Comparison of ENCODE assay signal across 1 cellular context in the genomic region with DNA sequence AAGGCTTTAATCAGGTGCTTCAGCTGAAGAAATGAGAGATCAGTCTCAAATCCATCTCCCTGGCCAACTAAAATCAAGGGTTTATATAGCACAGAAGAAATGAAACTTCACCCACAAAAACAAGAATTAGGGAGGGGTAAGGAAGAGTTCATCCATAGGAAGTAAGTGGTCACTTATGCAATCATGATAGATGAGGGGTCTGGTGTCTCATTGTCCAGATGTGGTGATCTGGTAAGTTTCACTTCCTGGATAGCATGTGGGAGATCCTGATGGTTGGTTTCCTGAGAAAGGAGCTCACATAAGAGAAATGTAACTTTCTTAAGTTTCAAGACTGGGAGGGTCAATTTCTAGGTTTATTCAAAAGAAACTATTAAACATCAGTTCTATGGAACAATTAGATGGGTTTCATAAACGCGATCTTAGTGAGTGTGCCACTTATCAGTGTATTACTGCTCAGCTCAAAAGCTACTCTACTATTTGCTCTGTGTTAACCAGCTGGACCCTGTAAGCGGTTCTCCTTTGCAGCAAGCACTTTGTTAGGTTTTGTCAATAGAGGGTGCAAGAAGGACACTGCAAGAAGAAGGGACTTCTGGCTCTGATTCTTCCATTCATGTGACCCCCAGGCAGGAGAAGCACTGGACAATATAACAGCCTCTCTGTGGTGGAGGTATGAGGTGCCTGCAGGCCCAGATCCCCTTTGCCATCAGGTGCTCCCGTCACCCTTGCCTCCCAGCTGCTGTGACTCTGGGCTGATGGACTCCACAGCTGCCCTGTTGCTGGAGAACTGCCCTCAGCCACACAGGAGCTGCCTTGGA.
TF ChIP-seq lines count a peak whose summit lies in the region.

No MANE protein-coding gene starts in this region.

TF ChIP-seq in HepG2, 621 proteins besides CTCF, POLR2A, EP300 and RAD21 (continued from another document):
- TF ChIP-seq XRCC5 (optimal IDR thresholded peaks at IDR 0.05; ENCODE audit: low read length): peak; percentile 19
- TF ChIP-seq, protein P1, sequence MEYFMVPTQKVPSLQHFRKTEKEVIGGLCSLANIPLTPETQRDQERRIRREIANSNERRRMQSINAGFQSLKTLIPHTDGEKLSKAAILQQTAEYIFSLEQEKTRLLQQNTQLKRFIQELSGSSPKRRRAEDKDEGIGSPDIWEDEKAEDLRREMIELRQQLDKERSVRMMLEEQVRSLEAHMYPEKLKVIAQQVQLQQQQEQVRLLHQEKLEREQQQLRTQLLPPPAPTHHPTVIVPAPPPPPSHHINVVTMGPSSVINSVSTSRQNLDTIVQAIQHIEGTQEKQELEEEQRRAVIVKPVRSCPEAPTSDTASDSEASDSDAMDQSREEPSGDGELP (IDR thresholded peaks at IDR 0.05; ENCODE audit: borderline replicate concordance, low read depth): peak; percentile 50; the same call in 1 of the 2 replicates
TF ChIP-seq in HepG2: peak in this region for 5.
